In genomic region chr13:53151692-53152421, GRCh38 we compare ENCODE assay signal across 8 cellular contexts.
DNase-seq lines count a peak whose midpoint lies in the region; ATAC-seq and TF ChIP-seq lines count a peak whose summit lies in the region.

No MANE protein-coding gene starts in this region.

- H3K9ac ChIP-seq in SU-DHL-6 (ENCODE audit: low read length), result no peak overlapping the region

- H3K27me3 Mint-ChIP-seq in nephron progenitor cell (ENCODE audit: low read depth, poor library complexity), result peaks cover 13% of the 10 kb centered on the region

- CTCF ChIA-PET in BJ (lab: Yijun Ruan, JAX), result interaction anchor here (0.5 to 3.3 kb wide), 28 partner anchors 8 to 1974 kb away, joined by 3 to 31 read pairs (median 4); no protein-coding TSS in a partner anchor

- peaks cover 3% of the 10 kb centered on the region for H3K9me3 Mint-ChIP-seq in nephron progenitor cell

- DNase-seq in BJ (ENCODE audit: low read depth) (no peak), NCI-H1105 (lab: John Stamatoyannopoulos, UW) (peak; percentile 41), epithelial cell of proximal tubule (ENCODE audit: low read depth) (no peak), nephron progenitor cell (peak; percentile 68)
- DNase-seq in stimulated activated naive CD4-positive, alpha-beta T cell treated with Interleukin-2 at 50 U/mL for 16 hours (lab: John Stamatoyannopoulos, UW), result no peak

- TF ChIP-seq CTCF in BJ (IDR thresholded peaks at IDR 0.05; ENCODE audit: insufficient read depth, low read depth, low read length), result peak; percentile 80
- TF ChIP-seq CTCF in SU-DHL-6 (IDR thresholded peaks at IDR 0.05; ENCODE audit: insufficient read depth, low read length, poor library complexity, severe bottlenecking), result peak; percentile 89
- TF ChIP-seq CTCF in epithelial cell of proximal tubule (conservative IDR thresholded peaks at IDR 0.05; ENCODE audit: low read depth, low read length), result peak; percentile 68
- TF ChIP-seq CTCF in nephron progenitor cell (IDR thresholded peaks at IDR 0.05), result peak; percentile 89

- H3K4me2 ChIP-seq in SU-DHL-6 (ENCODE audit: low read depth, low read length, poor library complexity, severe bottlenecking), result no peak overlapping the region

- H3K4me3 Mint-ChIP-seq in nephron progenitor cell, result no peak overlapping the region

- peaks cover 7% of the 10 kb centered on the region for H3K4me1 Mint-ChIP-seq in nephron progenitor cell

- H3K79me2 ChIP-seq in SU-DHL-6 (ENCODE audit: insufficient read depth, low read length), result no peaks in the 10 kb centered on the region

- no peaks in the 10 kb centered on the region for H3K9me2 ChIP-seq in SU-DHL-6 (replicated peaks; ENCODE audit: insufficient read depth, low read length)

- ATAC-seq in GM18499 (IDR thresholded peaks at IDR 0.05; ENCODE audit: insufficient read depth, unreplicated experiment) (peak; percentile 98), HG02759 (IDR thresholded peaks at IDR 0.05; ENCODE audit: unreplicated experiment) (peak; percentile 98)

- no peak overlapping the region for H2AFZ ChIP-seq in SU-DHL-6 (ENCODE audit: low read depth, low read length, severe bottlenecking)

- H3K4me3 ChIP-seq in BJ (ENCODE audit: low read depth, low read length), result no peak overlapping the region
- H3K4me3 ChIP-seq in SU-DHL-6 (ENCODE audit: insufficient read depth, low read length, poor library complexity, severe bottlenecking), result no peak overlapping the region
- no peak overlapping the region for H3K4me3 ChIP-seq in epithelial cell of proximal tubule (ENCODE audit: low read depth, low read length)

- POLR2A ChIA-PET in BJ (lab: Charles Lee), result no interaction called here

- H3F3A ChIP-seq in SU-DHL-6 (ENCODE audit: insufficient read depth), result no peaks in the 10 kb centered on the region

- H4K20me1 ChIP-seq in SU-DHL-6 (ENCODE audit: low read depth, low read length), result no peaks in the 10 kb centered on the region

- no peak overlapping the region for H3K27ac ChIP-seq in SU-DHL-6 (ENCODE audit: low read depth, low read length)

- no peaks in the 10 kb centered on the region for H3K9me3 ChIP-seq in SU-DHL-6 (ENCODE audit: insufficient read depth, low read length)

- H3K36me3 Mint-ChIP-seq in nephron progenitor cell (ENCODE audit: low read depth), result no peaks in the 10 kb centered on the region

- H3K27ac Mint-ChIP-seq in nephron progenitor cell, result no peak overlapping the region

- no peaks in the 10 kb centered on the region for H3K36me3 ChIP-seq in BJ (ENCODE audit: control insufficient read depth, insufficient read depth, low read length)
- H3K36me3 ChIP-seq in SU-DHL-6 (ENCODE audit: low read length), result no peaks in the 10 kb centered on the region

- H3K27me3 ChIP-seq in BJ (ENCODE audit: control insufficient read depth, insufficient read depth, low read length) (no peaks in the 10 kb centered on the region), SU-DHL-6 (ENCODE audit: low read length) (no peaks in the 10 kb centered on the region)

Comparison
In these comparisons a context has a peak if more than half of its experiments do, and no peak if none do; other contexts are left out.
1. DNase-seq: peak in NCI-H1105 (single experiment) and nephron progenitor cell (single experiment); none in BJ (single experiment), epithelial cell of proximal tubule (single experiment) and stimulated activated naive CD4-positive, alpha-beta T cell treated with Interleukin-2 at 50 U/mL for 16 hours (single experiment).
2. Peak in every context shown above with its lines, with median percentiles within 50 percentile points of each other: CTCF ChIP-seq.